ENCODE assay signal across 20 cellular contexts in genomic region chr14:42424501-42424900, GRCh38.
DNase-seq lines count a peak whose midpoint lies in the region; ATAC-seq and TF ChIP-seq lines count a peak whose summit lies in the region.
"Had no signal": no experiment of that assay in that cellular context is flagged by ENCODE, and none has a peak within 500 bp of the region (broad histone marks: within the 10 kb centered on the region; RNA-seq: fewer than 3 reads in every experiment).

No MANE protein-coding gene starts in this region.

- ATAC-seq in stimulated activated memory B cell treated with anti-CD40 and anti-IgM and Interleukin-4, amounts not matched to agents 10 μg/mL and 1 μg/mL and 100 μg/mL, for 72 hours = no peak

- H3K27me3 Mint-ChIP-seq in stimulated activated memory B cell treated with anti-CD40 and anti-IgM and Interleukin-4, amounts not matched to agents 10 μg/mL and 1 μg/mL and 100 μg/mL, for 72 hours = no peaks in the 10 kb centered on the region
- H3K27me3 Mint-ChIP-seq: CD8-positive, alpha-beta memory T cell had no signal

- no TSS peak for BruUV-seq in OCI-LY7 (replicated peaks; lab: Mats Ljungman, UMichigan)

- H3K27ac Mint-ChIP-seq in stimulated activated memory B cell treated with anti-CD40 and anti-IgM and Interleukin-4, amounts not matched to agents 10 μg/mL and 1 μg/mL and 100 μg/mL, for 72 hours = no peak overlapping the region
- H3K27ac Mint-ChIP-seq: CD8-positive, alpha-beta memory T cell had no signal

- no peaks in the 10 kb centered on the region for H4K20me1 ChIP-seq in OCI-LY7 (ENCODE audit: insufficient read depth, low read length)

- no peaks in the 10 kb centered on the region for H3K9me2 ChIP-seq in OCI-LY7 (ENCODE audit: insufficient read depth, low read length)

- H3K36me3 ChIP-seq in OCI-LY7 (ENCODE audit: insufficient read depth, low read length) = no peaks in the 10 kb centered on the region

- TF ChIP-seq CTCF in OCI-LY7 (conservative IDR thresholded peaks at IDR 0.05; ENCODE audit: low read length) (no peak), choroid plexus epithelial cell (conservative IDR thresholded peaks at IDR 0.05; ENCODE audit: low read depth, low read length) (no peak), GM13977 (IDR thresholded peaks at IDR 0.05; ENCODE audit: extremely low read depth, insufficient read depth, missing control alignments) (no peak)

- CTCF ChIA-PET in OCI-LY7 (lab: Charles Lee; ENCODE audit: unreplicated experiment) = no interaction called here

- peaks cover 10% of the 10 kb centered on the region for H3K4me1 Mint-ChIP-seq in stimulated activated memory B cell treated with anti-CD40 and anti-IgM and Interleukin-4, amounts not matched to agents 10 μg/mL and 1 μg/mL and 100 μg/mL, for 72 hours
- H3K4me1 Mint-ChIP-seq: CD8-positive, alpha-beta memory T cell had no signal

- no peaks in the 10 kb centered on the region for H3K36me3 Mint-ChIP-seq in stimulated activated memory B cell treated with anti-CD40 and anti-IgM and Interleukin-4, amounts not matched to agents 10 μg/mL and 1 μg/mL and 100 μg/mL, for 72 hours
- H3K36me3 Mint-ChIP-seq: CD8-positive, alpha-beta memory T cell had no signal

- no peak overlapping the region for H3K27ac ChIP-seq in OCI-LY7 (ENCODE audit: low read depth, low read length, poor library complexity, severe bottlenecking)
- H3K27ac ChIP-seq: 22Rv1, C4-2B, SK-N-MC had no signal

- H3K4me3 ChIP-seq in OCI-LY7 (ENCODE audit: low read depth, low read length, poor library complexity, severe bottlenecking) (no peak overlapping the region), choroid plexus epithelial cell (ENCODE audit: low read depth, low read length) (no peak overlapping the region)
- H3K4me3 ChIP-seq: SK-N-MC had no signal

- peaks cover 10% of the 10 kb centered on the region; the same call in 1 of the 2 replicates for H3K9me3 ChIP-seq in OCI-LY7 (ENCODE audit: low read length)

- H3K79me2 ChIP-seq in OCI-LY7 (ENCODE audit: insufficient read depth, low read depth, low read length) = no peaks in the 10 kb centered on the region

- H3K9me3 Mint-ChIP-seq in stimulated activated memory B cell treated with anti-CD40 and anti-IgM and Interleukin-4, amounts not matched to agents 10 μg/mL and 1 μg/mL and 100 μg/mL, for 72 hours = no peaks in the 10 kb centered on the region

- H2AFZ ChIP-seq in OCI-LY7 (ENCODE audit: low read length) = peak overlapping the region; percentile 57

- H3K4me2 ChIP-seq in OCI-LY7 (ENCODE audit: low read length) = no peak overlapping the region

- H3K4me3 Mint-ChIP-seq in stimulated activated memory B cell treated with anti-CD40 and anti-IgM and Interleukin-4, amounts not matched to agents 10 μg/mL and 1 μg/mL and 100 μg/mL, for 72 hours = no peak overlapping the region
- H3K4me3 Mint-ChIP-seq: CD8-positive, alpha-beta memory T cell had no signal

- in situ Hi-C loops in GM13977 (cut with MboI; ENCODE audit: low pct_unique_long_range_greater_than_20kb, low sequenced_read_pairs, unreplicated experiment) = no loop called here

- DNase-seq in COLO829 (ENCODE audit: low spot score) (peak; percentile 6), OCI-LY7 (ENCODE audit: low spot score) (no peak), choroid plexus epithelial cell (ENCODE audit: low read depth) (peak; percentile 6), iris pigment epithelial cell (ENCODE audit: low read depth) (peak; percentile 4), NCI-H2171 (lab: John Stamatoyannopoulos, UW) (no peak), GM13977 (ENCODE audit: low spot score) (no peak), AG20443 (ENCODE audit: low spot score) (no peak)
- DNase-seq: ACHN; CD8-positive, alpha-beta memory T cell; Kasumi-1; NCI-H1694; NCI-H2081; NCI-H446 treated with DMSO at 0.1 percent for 48 hours; NCI-H526 treated with DMSO at 0.1 percent for 48 hours; RPMI8226; SHP77 treated with DMSO at 0.1 percent for 48 hours had no signal

- intact Hi-C loops in OCI-LY7 (cut with micrococcal nuclease; ENCODE audit: unreplicated experiment) = no loop called here

- POLR2A ChIA-PET in OCI-LY7 (lab: Charles Lee) = no interaction called here

- peaks cover 16% of the 10 kb centered on the region for H3K4me1 ChIP-seq in OCI-LY7 (ENCODE audit: insufficient read depth, low read length, poor library complexity, severe bottlenecking)

Comparison
In these comparisons a context has a peak if more than half of its experiments do, and no peak if none do; other contexts are left out.
1. DNase-seq: peak in COLO829 (single experiment), choroid plexus epithelial cell (single experiment) and iris pigment epithelial cell (single experiment); none in OCI-LY7 (single experiment), NCI-H2171 (single experiment), GM13977 (single experiment) and AG20443 (single experiment).